ENCODE assay signal across 18 cellular contexts in genomic region chr15:95174281-95174680, GRCh38.
DNase-seq lines count a peak whose midpoint lies in the region; ATAC-seq and TF ChIP-seq lines count a peak whose summit lies in the region.
"Had no signal": no experiment of that assay in that cellular context is flagged by ENCODE, and none has a peak within 500 bp of the region (broad histone marks: within the 10 kb centered on the region; RNA-seq: fewer than 3 reads in every experiment).

No MANE protein-coding gene starts in this region.

- 27 to 40% (median 39%) methylated on average over 4 of the region's 4 CpGs for WGBS in psoas muscle, 3 donors

- TF ChIP-seq CTCF in right atrium auricular region (IDR thresholded peaks at IDR 0.05) (no peak), fibroblast of mammary gland (conservative IDR thresholded peaks at IDR 0.05; ENCODE audit: control insufficient read depth, insufficient read depth, low read depth, low read length) (no peak), psoas muscle (IDR thresholded peaks at IDR 0.05) (no peak), vagina (IDR thresholded peaks at IDR 0.05) (no peak)

- TF ChIP-seq POLR2A in vagina (IDR thresholded peaks at IDR 0.05): no peak

- H3K27me3 ChIP-seq in right atrium auricular region (no peaks in the 10 kb centered on the region), psoas muscle (ENCODE audit: insufficient read depth in 3 of 3, low read length in 2 of 3) (no peaks in the 10 kb centered on the region), vagina (no peaks in the 10 kb centered on the region)
- H3K27me3 ChIP-seq: left lung, upper lobe of left lung had no signal

- intact Hi-C loops in Right ventricle myocardium inferior (cut with DNase I) (no loop called here), psoas muscle (cut with DNase I) (no loop called here), vagina (cut with DNase I) (no loop called here)

- DNase-seq in Right ventricle myocardium inferior (ENCODE audit: missing footprints) (no peak), right atrium auricular region (ENCODE audit: low spot score) (no peak), fibroblast of mammary gland (ENCODE audit: low read depth) (peak; percentile 68), psoas muscle (peak; percentile 27 to 65), vagina (ENCODE audit: extremely low spot score in 2 of 2) (no peak), ecto neural progenitor cell (ENCODE audit: low spot score) (no peak), NCI-H774 (lab: John Stamatoyannopoulos, UW) (no peak)
- DNase-seq in activated naive CD4-positive, alpha-beta T cell (lab: John Stamatoyannopoulos, UW): no peak
- DNase-seq: activated CD4-positive, alpha-beta T cell treated with anti-CD3 and anti-CD28 coated beads, Interleukin-2, amount 50 U/mL, for 48 hours; activated T-cell treated with anti-CD3 and anti-CD28 coated beads, Interleukin-2, amount 50 U/mL, for 24 hours; CD4-positive, alpha-beta T cell; DMS79; left lung; pancreas; small intestine; T-cell; upper lobe of left lung had no signal

- no peak overlapping the region for H3K27ac ChIP-seq in right atrium auricular region
- no peak overlapping the region for H3K27ac ChIP-seq in psoas muscle
- peak overlapping the region; percentile 47 for H3K27ac ChIP-seq in vagina
- H3K27ac ChIP-seq: left lung, pancreas, upper lobe of left lung had no signal

- H3K4me3 ChIP-seq in right atrium auricular region (no peak overlapping the region), fibroblast of mammary gland (ENCODE audit: control insufficient read depth, low read depth, low read length) (no peak overlapping the region), psoas muscle (no peak overlapping the region), vagina (peak overlapping the region in 1 of 2 donors; percentile 4)
- H3K4me3 ChIP-seq: left lung, pancreas, upper lobe of left lung had no signal

- H3K4me1 ChIP-seq in right atrium auricular region (no peaks in the 10 kb centered on the region), psoas muscle (no peaks in the 10 kb centered on the region), vagina (peaks cover 32% of the 10 kb centered on the region)
- H3K4me1 ChIP-seq: left lung, pancreas had no signal

- ATAC-seq in Right ventricle myocardium inferior: peak; percentile 20
- peak in 2 of 4 donors; percentile 26 to 55 for ATAC-seq in psoas muscle
- ATAC-seq: HCT116, left lung, pancreas, T-cell had no signal

- H3K9me3 ChIP-seq in right atrium auricular region (no peaks in the 10 kb centered on the region), psoas muscle (no peaks in the 10 kb centered on the region), vagina (no peaks in the 10 kb centered on the region)
- H3K9me3 ChIP-seq: pancreas, upper lobe of left lung had no signal

- H3K36me3 ChIP-seq in right atrium auricular region (no peaks in the 10 kb centered on the region), psoas muscle (ENCODE audit: insufficient read depth in 1 of 2, low read depth in 1 of 2) (no peaks in the 10 kb centered on the region), vagina (no peaks in the 10 kb centered on the region)
- H3K36me3 ChIP-seq: left lung, pancreas, upper lobe of left lung had no signal

Comparison
In these comparisons a context has a peak if more than half of its experiments do, and no peak if none do; other contexts are left out.
1. DNase-seq: peak in fibroblast of mammary gland (single experiment) and psoas muscle (2 of 2); none in Right ventricle myocardium inferior (single experiment), right atrium auricular region (single experiment), vagina (0 of 2), ecto neural progenitor cell (single experiment), activated naive CD4-positive, alpha-beta T cell (0 of 4) and NCI-H774 (single experiment).